8 cellular contexts compared by ENCODE assay signal in the genomic region with DNA sequence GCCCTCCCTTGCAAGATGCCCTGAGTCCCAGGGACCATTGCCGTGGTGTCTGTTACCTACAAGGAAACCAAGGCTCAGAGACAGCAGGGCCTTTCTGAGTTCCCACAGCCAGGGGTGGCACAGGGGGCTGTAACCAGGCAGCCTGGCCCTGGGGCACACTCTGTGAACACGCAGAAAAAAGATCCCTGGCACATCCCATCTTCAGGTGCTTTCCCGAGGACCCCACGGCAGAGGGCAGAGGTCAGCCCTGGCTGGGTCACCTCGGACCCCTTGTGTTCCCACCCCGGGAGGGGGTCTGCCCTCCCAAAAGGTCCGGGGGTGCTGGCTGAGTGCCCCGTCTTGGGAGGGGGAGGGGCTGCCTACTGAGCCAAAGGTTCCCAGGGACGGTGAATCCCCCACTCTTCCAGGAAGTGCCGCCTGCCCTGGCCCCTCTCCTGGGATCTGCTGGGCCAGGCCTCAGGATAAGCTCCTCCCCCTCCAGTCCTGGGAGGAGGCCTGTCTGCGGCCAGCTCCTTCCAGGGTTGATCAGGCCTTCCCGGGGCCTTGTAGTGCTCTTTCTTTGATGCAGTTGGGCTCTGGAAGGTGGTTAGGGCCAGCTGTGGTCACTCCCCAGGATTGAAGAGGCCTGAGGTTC. TPM values are rescaled to one million over a fixed set of nuclear protein-coding genes. Genes with fewer than 3 reads are reported as not detected.
DNase-seq lines count a peak whose midpoint lies in the region; ATAC-seq and TF ChIP-seq lines count a peak whose summit lies in the region.

No MANE protein-coding gene starts in this region.

- intact Hi-C loops in left lung (cut with DNase I) = no loop called here

- peak overlapping the region; percentile 61 for H3K27ac ChIP-seq in HUES48 (ENCODE audit: low read depth, low read length)
- peak overlapping the region; percentile 62 to 82 for H3K27ac ChIP-seq in left lung
- peak overlapping the region; percentile 19 for H3K27ac ChIP-seq in thymus (ENCODE audit: low read depth)

- H3K4me3 ChIP-seq in HUES48 (ENCODE audit: low read depth, low read length) = no peak overlapping the region
- H3K4me3 ChIP-seq in left lung = no peak overlapping the region
- no peak overlapping the region for H3K4me3 ChIP-seq in thymus (ENCODE audit: low read length)

- TF ChIP-seq CTCF in left lung (IDR thresholded peaks at IDR 0.05) = no peak

- H3K27me3 ChIP-seq in HUES48 (ENCODE audit: control insufficient read depth, insufficient read depth, low read length) = no peaks in the 10 kb centered on the region
- peaks cover 0 to 19% of the 10 kb centered on the region in 2 donors for H3K27me3 ChIP-seq in left lung
- H3K27me3 ChIP-seq in thymus (ENCODE audit: control insufficient read depth, insufficient read depth) = peaks cover 13% of the 10 kb centered on the region

- DNase-seq in ecto neural progenitor cell (ENCODE audit: low spot score) (peak; percentile 71), left lung (peak in 1 of 2 donors; percentile 80), NCI-H2029 treated with DMSO at 0.1 percent for 48 hours (lab: John Stamatoyannopoulos, UW) (no peak), putamen (ENCODE audit: low spot score) (no peak)

- no peak overlapping the region; the same call in 1 of the 2 replicates for H3K9ac ChIP-seq in HUES48 (ENCODE audit: low read depth, low read length)

- H3K9me3 ChIP-seq in HUES48 (ENCODE audit: control insufficient read depth, insufficient read depth, low read length) (no peaks in the 10 kb centered on the region), left lung (no peaks in the 10 kb centered on the region), thymus (ENCODE audit: control insufficient read depth) (no peaks in the 10 kb centered on the region)

- H3K36me3 ChIP-seq in HUES48 (ENCODE audit: control insufficient read depth, insufficient read depth, low read length) (no peaks in the 10 kb centered on the region), left lung (no peaks in the 10 kb centered on the region), thymus (ENCODE audit: control insufficient read depth, insufficient read depth) (no peaks in the 10 kb centered on the region)

- peak; percentile 72 for ATAC-seq in left lung
- ATAC-seq in HG03039 (IDR thresholded peaks at IDR 0.05; ENCODE audit: unreplicated experiment) = no peak
- no peak for ATAC-seq in HG03175 (IDR thresholded peaks at IDR 0.05; ENCODE audit: unreplicated experiment)

- H3K4me1 ChIP-seq in HUES48 (ENCODE audit: control insufficient read depth, insufficient read depth, low read length) (peaks cover 27% of the 10 kb centered on the region), left lung (peaks cover 55 to 90% of the 10 kb centered on the region in 2 donors), thymus (ENCODE audit: control insufficient read depth, insufficient read depth, low read length) (no peaks in the 10 kb centered on the region)

- WGBS in thymus = 89% methylated on average over 12 of the region's 12 CpGs

RNA-seq across cellular contexts. Expression of a gene that starts 8.1 kb away (rescaled TPM):
- 10 to 100 TPM; 28.9 to 31.0 TPM for total RNA-seq in left lung
- polyA plus RNA-seq in thymus = 3.0 TPM

RNA-seq across cellular contexts. Expression of a gene that starts 27.2 kb away (rescaled TPM):
- 10 to 100 TPM; 26.2 to 44.6 TPM for total RNA-seq in left lung
- polyA plus RNA-seq in thymus = 86.9 TPM

RNA-seq across cellular contexts. Expression of a gene that starts 47.7 kb away (rescaled TPM):
- total RNA-seq in left lung = 10 to 100 TPM; 24.5 to 28.3 TPM
- 3.6 TPM for polyA plus RNA-seq in thymus

RNA-seq across cellular contexts. Expression of a gene that starts 51.1 kb away (rescaled TPM):
- total RNA-seq in left lung = 10 to 100 TPM in 1 of 2 donors, 1 to 10 TPM in 1; 6.4 to 12.8 TPM
- polyA plus RNA-seq in thymus = 8.7 TPM

Comparison
In these comparisons a context has a peak if more than half of its experiments do, and no peak if none do; other contexts are left out.
1. H3K27ac ChIP-seq: peak in every context shown above with its lines; median percentile 72 in left lung; 61 in HUES48; 19 in thymus.